Comparison of ENCODE assay signal across 12 cellular contexts in genomic region chr6:55825402-55826051, GRCh38. TPM values are rescaled to one million over a fixed set of nuclear protein-coding genes. Genes with fewer than 3 reads are reported as not detected.
DNase-seq lines count a peak whose midpoint lies in the region; ATAC-seq and TF ChIP-seq lines count a peak whose summit lies in the region.
"Had no signal": no experiment of that assay in that cellular context is flagged by ENCODE, and none has a peak within 500 bp of the region (broad histone marks: within the 10 kb centered on the region; RNA-seq: fewer than 3 reads in every experiment).

No MANE protein-coding gene starts in this region.

- peaks cover 38% of the 10 kb centered on the region for H3K4me1 Mint-ChIP-seq in neural crest cell
- no peaks in the 10 kb centered on the region for H3K4me1 Mint-ChIP-seq in activated T-cell treated with anti-CD3 and anti-CD28 coated beads, Interleukin-2, amount 50 U/mL, for 72 hours (ENCODE audit: low read depth)
- H3K4me1 Mint-ChIP-seq: CD8-positive, alpha-beta memory T cell had no signal

- POLR2A ChIA-PET in BJ (lab: Charles Lee) = interaction anchor here (0.6 kb wide), 1 partner anchor 67 kb away, joined by 5 read pairs; no protein-coding TSS in a partner anchor

- no peaks in the 10 kb centered on the region for H3K36me3 Mint-ChIP-seq in neural crest cell (ENCODE audit: low read depth)
- no peaks in the 10 kb centered on the region for H3K36me3 Mint-ChIP-seq in activated T-cell treated with anti-CD3 and anti-CD28 coated beads, Interleukin-2, amount 50 U/mL, for 72 hours (ENCODE audit: insufficient read depth in 2 of 2)
- H3K36me3 Mint-ChIP-seq: CD8-positive, alpha-beta memory T cell had no signal

- H3K4me3 Mint-ChIP-seq in neural crest cell = peak overlapping the region; percentile 4
- no peak overlapping the region for H3K4me3 Mint-ChIP-seq in activated T-cell treated with anti-CD3 and anti-CD28 coated beads, Interleukin-2, amount 50 U/mL, for 72 hours
- H3K4me3 Mint-ChIP-seq: CD8-positive, alpha-beta memory T cell had no signal

- H3K36me3 ChIP-seq in BJ (ENCODE audit: control insufficient read depth, insufficient read depth, low read length) (no peaks in the 10 kb centered on the region), fibroblast of lung (ENCODE audit: control insufficient read depth, insufficient read depth, low read length) (no peaks in the 10 kb centered on the region)

- H4K20me1 ChIP-seq in fibroblast of lung (ENCODE audit: control insufficient read depth, extremely low read depth, insufficient read depth, low read length) = no peaks in the 10 kb centered on the region

- no peak for ATAC-seq in GM19395 (IDR thresholded peaks at IDR 0.05; ENCODE audit: unreplicated experiment)
- no peak for ATAC-seq in activated T-cell treated with anti-CD3 and anti-CD28 coated beads, Interleukin-2, amount 50 U/mL, for 72 hours (replicated peaks in 1 of 2)

- no peak overlapping the region for H3K4me2 ChIP-seq in fibroblast of lung (ENCODE audit: extremely low read depth, insufficient read depth, low read length)

- H3K9ac ChIP-seq in fibroblast of lung (ENCODE audit: insufficient read depth, low read length) = no peak overlapping the region

- H3K27ac Mint-ChIP-seq in neural crest cell (ENCODE audit: unreplicated experiment) = peak overlapping the region; percentile 92
- no peak overlapping the region for H3K27ac Mint-ChIP-seq in activated T-cell treated with anti-CD3 and anti-CD28 coated beads, Interleukin-2, amount 50 U/mL, for 72 hours
- H3K27ac Mint-ChIP-seq: CD8-positive, alpha-beta memory T cell had no signal

- no peaks in the 10 kb centered on the region for H3K27me3 Mint-ChIP-seq in neural crest cell (ENCODE audit: low read depth)
- H3K27me3 Mint-ChIP-seq in activated T-cell treated with anti-CD3 and anti-CD28 coated beads, Interleukin-2, amount 50 U/mL, for 72 hours (ENCODE audit: low read depth) = no peaks in the 10 kb centered on the region
- H3K27me3 Mint-ChIP-seq: CD8-positive, alpha-beta memory T cell had no signal

- no peak overlapping the region for H3K27ac ChIP-seq in fibroblast of lung (ENCODE audit: insufficient read depth, low read length)

- H3K4me3 ChIP-seq in BJ (ENCODE audit: low read depth, low read length) (no peak overlapping the region), fibroblast of lung (replicated peaks in 1 of 4; ENCODE audit: control extremely low read depth in 1 of 4, insufficient read depth in 1 of 4, low read depth in 3 of 4, low read length in 4 of 4) (no peak overlapping the region)

- CTCF ChIA-PET in BJ (lab: Yijun Ruan, JAX) = interaction anchor here (0.6 kb wide), 1 partner anchor 76 kb away, joined by 3 read pairs; no protein-coding TSS in a partner anchor

- H3K4me1 ChIP-seq in fibroblast of lung (ENCODE audit: control insufficient read depth, extremely low read depth, insufficient read depth, low read length) = peaks cover 4% of the 10 kb centered on the region

- H3K27me3 ChIP-seq in BJ (ENCODE audit: control insufficient read depth, insufficient read depth, low read length) (peaks cover 2% of the 10 kb centered on the region), fibroblast of lung (ENCODE audit: control insufficient read depth, insufficient read depth, low read length) (no peaks in the 10 kb centered on the region)

- H3K79me2 ChIP-seq in fibroblast of lung (ENCODE audit: control insufficient read depth, insufficient read depth, low read length) = no peaks in the 10 kb centered on the region

- TF ChIP-seq CTCF in BJ (IDR thresholded peaks at IDR 0.05; ENCODE audit: insufficient read depth, low read depth, low read length) = no peak
- no peak for TF ChIP-seq CTCF in fibroblast of lung (conservative IDR thresholded peaks at IDR 0.05 in 1 of 2, IDR thresholded peaks at IDR 0.05 in 1 of 2; ENCODE audit: low read depth in 1 of 2, low read length in 2 of 2)
- no peak for TF ChIP-seq CTCF in neural crest cell (conservative IDR thresholded peaks at IDR 0.05)
- no peak for TF ChIP-seq CTCF in GM10266 (IDR thresholded peaks at IDR 0.05; ENCODE audit: control insufficient read depth, insufficient read depth, low read depth, missing control alignments)

- DNase-seq in BJ (ENCODE audit: low read depth) (peak; percentile 31), NCI-H82 treated with DMSO at 0.1 percent for 48 hours (lab: John Stamatoyannopoulos, UW; ENCODE audit: unreplicated experiment) (peak; percentile 22), fibroblast of lung (ENCODE audit: low read depth in 2 of 2) (peak; percentile 67 to 90), neural crest cell (ENCODE audit: low read depth, low spot score) (no peak), NCI-H2029 treated with DMSO at 0.1 percent for 48 hours (lab: John Stamatoyannopoulos, UW) (no peak), GM10266 (ENCODE audit: extremely low spot score) (no peak)
- no peak for DNase-seq in activated T-cell treated with anti-CD3 and anti-CD28 coated beads, Interleukin-2, amount 50 U/mL, for 72 hours
- DNase-seq: CD8-positive, alpha-beta memory T cell; effector CD8-positive, alpha-beta T cell; NCI-H510A had no signal

- no peaks in the 10 kb centered on the region for H3K9me3 ChIP-seq in fibroblast of lung (ENCODE audit: control insufficient read depth, insufficient read depth, low read depth, low read length)

- no peaks in the 10 kb centered on the region for H3K9me3 Mint-ChIP-seq in neural crest cell
- peaks cover 1 to 4% of the 10 kb centered on the region in 2 donors for H3K9me3 Mint-ChIP-seq in activated T-cell treated with anti-CD3 and anti-CD28 coated beads, Interleukin-2, amount 50 U/mL, for 72 hours

- H2AFZ ChIP-seq in fibroblast of lung (ENCODE audit: low read length) = no peak overlapping the region

RNA-seq across cellular contexts. Expression of gene BMP5, which starts 49.9 kb away (rescaled TPM):
- not detected in 2 replicates for polyA plus RNA-seq in BJ (2011; rRNA removed)
- polyA minus RNA-seq in BJ (2011; rRNA and poly(A)+ RNA removed) = not detected in 2 replicates
- 1.0 and 1.5 TPM in 2 replicates for total RNA-seq in fibroblast of lung
- 0.05 TPM in 1 of 2 replicates, not detected in the other for polyA plus RNA-seq in fibroblast of lung
- 0.05 TPM in 1 of 2 replicates, not detected in the other for polyA plus RNA-seq in fibroblast of lung (2012)
- not detected in 2 replicates for polyA minus RNA-seq in fibroblast of lung (ENCODE audit: low replicate concordance)
- 2.2 and 2.4 TPM in 2 replicates for total RNA-seq in neural crest cell
- not detected for total RNA-seq in activated T-cell treated with anti-CD3 and anti-CD28 coated beads, Interleukin-2, amount 50 U/mL, for 72 hours
- total RNA-seq: CD8-positive, alpha-beta memory T cell; lung microvascular endothelial cell had no signal
- polyA plus RNA-seq: CD8-positive, alpha-beta memory T cell had no signal

Comparison
In these comparisons a context has a peak if more than half of its experiments do, and no peak if none do; other contexts are left out.
1. DNase-seq: peak in BJ (single experiment), NCI-H82 treated with DMSO at 0.1 percent for 48 hours (single experiment) and fibroblast of lung (2 of 2); none in neural crest cell (single experiment), NCI-H2029 treated with DMSO at 0.1 percent for 48 hours (single experiment), activated T-cell treated with anti-CD3 and anti-CD28 coated beads, Interleukin-2, amount 50 U/mL, for 72 hours (0 of 2) and GM10266 (single experiment).